In genomic region chr7:45638916-45639315, GRCh38 we compare ENCODE assay signal across 13 cellular contexts.
DNase-seq lines count a peak whose midpoint lies in the region; ATAC-seq and TF ChIP-seq lines count a peak whose summit lies in the region.
"Had no signal": no experiment of that assay in that cellular context is flagged by ENCODE, and none has a peak within 500 bp of the region (broad histone marks: within the 10 kb centered on the region; RNA-seq: fewer than 3 reads in every experiment).

No MANE protein-coding gene starts in this region.

- ATAC-seq in GM18867 (IDR thresholded peaks at IDR 0.05; ENCODE audit: unreplicated experiment) (no peak), GM19397 (IDR thresholded peaks at IDR 0.05; ENCODE audit: unreplicated experiment) (no peak)
- ATAC-seq: CD8-positive, alpha-beta T cell; K562 had no signal

- no peak for TF ChIP-seq CTCF in GM20000 (IDR thresholded peaks at IDR 0.05; ENCODE audit: extremely low read depth, missing control alignments)

- DNase-seq in DMS153 treated with DMSO at 0.1 percent for 48 hours (lab: John Stamatoyannopoulos, UW; ENCODE audit: unreplicated experiment) (peak; percentile 59), HuH-7 (ENCODE audit: low spot score) (peak; percentile 59), NCI-H774 (lab: John Stamatoyannopoulos, UW) (peak; percentile 28), mesenteric fat pad (ENCODE audit: low spot score) (peak; percentile 39), GM20000 (ENCODE audit: low spot score) (no peak)
- DNase-seq: DMS 273 treated with DMSO at 0.1 percent for 48 hours, NCI-H1048, NCI-H2227 treated with DMSO at 0.1 percent for 48 hours, NCI-H82 had no signal
